In genomic region chr12:49937639-49938300, GRCh38 we compare ENCODE assay signal across 17 cellular contexts. TPM values are rescaled to one million over a fixed set of nuclear protein-coding genes. Genes with fewer than 3 reads are reported as not detected.
DNase-seq lines count a peak whose midpoint lies in the region; ATAC-seq and TF ChIP-seq lines count a peak whose summit lies in the region.
"Had no signal": no experiment of that assay in that cellular context is flagged by ENCODE, and none has a peak within 500 bp of the region (broad histone marks: within the 10 kb centered on the region; RNA-seq: fewer than 3 reads in every experiment).

No MANE protein-coding gene starts in this region.

- peaks cover 0 to 18% (median 12%) of the 10 kb centered on the region in 4 donors for H3K4me1 Mint-ChIP-seq in CD4-positive, CD25-positive, alpha-beta regulatory T cell
- peaks cover 16% of the 10 kb centered on the region for H3K4me1 Mint-ChIP-seq in WTC11

- TF ChIP-seq CTCF in WTC11 (IDR thresholded peaks at IDR 0.05): no peak
- no peak for TF ChIP-seq CTCF in lower lobe of right lung (IDR thresholded peaks at IDR 0.05)

- H3K36me3 ChIP-seq in CD4-positive, CD25-positive, alpha-beta regulatory T cell (ENCODE audit: control insufficient read depth, insufficient read depth, low read length): no peaks in the 10 kb centered on the region
- H3K36me3 ChIP-seq in lower lobe of right lung: no peaks in the 10 kb centered on the region
- H3K36me3 ChIP-seq: adrenal gland had no signal

- H3K27ac ChIP-seq in CD4-positive, CD25-positive, alpha-beta regulatory T cell (ENCODE audit: insufficient read depth, low read length, poor library complexity, severe bottlenecking): no peak overlapping the region
- no peak overlapping the region for H3K27ac ChIP-seq in lower lobe of right lung
- H3K27ac ChIP-seq: adrenal gland had no signal

- intact Hi-C loops in lower lobe of right lung (cut with DNase I): no loop called here

- H3K4me3 Mint-ChIP-seq in CD4-positive, CD25-positive, alpha-beta regulatory T cell: no peak overlapping the region
- no peak overlapping the region for H3K4me3 Mint-ChIP-seq in WTC11
- H3K4me3 Mint-ChIP-seq: T-helper 17 cell had no signal

- peaks cover 13% of the 10 kb centered on the region for H3K4me1 ChIP-seq in CD4-positive, CD25-positive, alpha-beta regulatory T cell (ENCODE audit: control insufficient read depth, insufficient read depth, low read length, poor library complexity, severe bottlenecking)
- H3K4me1 ChIP-seq in lower lobe of right lung: no peaks in the 10 kb centered on the region
- H3K4me1 ChIP-seq: adrenal gland had no signal

- H3K27ac Mint-ChIP-seq in CD4-positive, CD25-positive, alpha-beta regulatory T cell: peak overlapping the region in 2 of 3 donors; percentile 39 to 43
- H3K27ac Mint-ChIP-seq in WTC11: peak overlapping the region; percentile 66; the same call in 1 of the 2 replicates
- peak overlapping the region in 1 of 2 donors; percentile 81 for H3K27ac Mint-ChIP-seq in activated naive CD4-positive, alpha-beta T cell treated with anti-CD3 and anti-CD28 coated beads, Interleukin-2, amount 50 U/mL, for 72 hours

- peaks cover 4% of the 10 kb centered on the region for H3K36me3 Mint-ChIP-seq in CD4-positive, CD25-positive, alpha-beta regulatory T cell
- H3K36me3 Mint-ChIP-seq in WTC11: no peaks in the 10 kb centered on the region
- H3K36me3 Mint-ChIP-seq in activated naive CD4-positive, alpha-beta T cell treated with anti-CD3 and anti-CD28 coated beads, Interleukin-2, amount 50 U/mL, for 72 hours: no peaks in the 10 kb centered on the region

- H3K9me3 Mint-ChIP-seq in CD4-positive, CD25-positive, alpha-beta regulatory T cell: peaks cover 0 to 2% (median 0%) of the 10 kb centered on the region in 7 donors
- no peaks in the 10 kb centered on the region for H3K9me3 Mint-ChIP-seq in WTC11
- no peaks in the 10 kb centered on the region for H3K9me3 Mint-ChIP-seq in activated naive CD4-positive, alpha-beta T cell treated with anti-CD3 and anti-CD28 coated beads, Interleukin-2, amount 50 U/mL, for 72 hours

- no peaks in the 10 kb centered on the region for H3K27me3 ChIP-seq in CD4-positive, CD25-positive, alpha-beta regulatory T cell (ENCODE audit: control insufficient read depth, insufficient read depth, low read length)
- no peaks in the 10 kb centered on the region for H3K27me3 ChIP-seq in lower lobe of right lung (ENCODE audit: low read depth)
- H3K27me3 ChIP-seq: adrenal gland had no signal

- POLR2A ChIA-PET in WTC11 (lab: Charles Lee): no interaction called here

- no peak overlapping the region for H3K4me3 ChIP-seq in CD4-positive, CD25-positive, alpha-beta regulatory T cell (ENCODE audit: low read depth, low read length)
- H3K4me3 ChIP-seq in lower lobe of right lung: no peak overlapping the region
- H3K4me3 ChIP-seq: adrenal gland, skin epidermis had no signal

- CTCF ChIA-PET in WTC11 (lab: Charles Lee): interaction anchor here (0.6 to 4.6 kb wide), 5 partner anchors 8 to 73 kb away, joined by 3 to 30 read pairs (median 8); no protein-coding TSS in a partner anchor

- no peaks in the 10 kb centered on the region for H3K9me3 ChIP-seq in CD4-positive, CD25-positive, alpha-beta regulatory T cell (ENCODE audit: control insufficient read depth in 2 of 2, low read length in 2 of 2)
- H3K9me3 ChIP-seq in lower lobe of right lung: no peaks in the 10 kb centered on the region
- H3K9me3 ChIP-seq: adrenal gland had no signal

- peaks cover 11% of the 10 kb centered on the region for H3K27me3 Mint-ChIP-seq in CD4-positive, CD25-positive, alpha-beta regulatory T cell
- H3K27me3 Mint-ChIP-seq in WTC11 (ENCODE audit: low read depth): no peaks in the 10 kb centered on the region; the same call in 1 of the 2 replicates

- DNase-seq in CD4-positive, CD25-positive, alpha-beta regulatory T cell: no peak
- DNase-seq in WTC11 (ENCODE audit: low spot score) (no peak), lower lobe of right lung (no peak), nucleus accumbens (lab: John Stamatoyannopoulos, UW) (no peak)
- no peak for DNase-seq in activated naive CD4-positive, alpha-beta T cell treated with anti-CD3 and anti-CD28 coated beads, Interleukin-2, amount 50 U/mL, for 72 hours (ENCODE audit: low spot score in 2 of 2)
- DNase-seq: activated CD8-positive, alpha-beta memory T cell treated with anti-CD3 and anti-CD28 coated beads for 24 hours; adrenal gland; foreskin fibroblast; KBM-7; NCI-H1048; NCI-H2081; NCI-H510A; T-helper 17 cell had no signal

- ATAC-seq in CD4-positive, CD25-positive, alpha-beta regulatory T cell (ENCODE audit: low read depth in 2 of 2): no peak
- no peak for ATAC-seq in WTC11
- ATAC-seq in lower lobe of right lung: peak; percentile 39 to 45
- no peak for ATAC-seq in HG02623 (IDR thresholded peaks at IDR 0.05; ENCODE audit: unreplicated experiment)
- ATAC-seq in activated naive CD4-positive, alpha-beta T cell treated with anti-CD3 and anti-CD28 coated beads, Interleukin-2, amount 50 U/mL, for 72 hours: no peak
- ATAC-seq: left lobe of liver, T-helper 17 cell had no signal

TF ChIP-seq in WTC11, 78 proteins besides CTCF, POLR2A, EP300 and RAD21 (continues in another document):
- TF ChIP-seq ZNF263 (CRISPR knock-in tag; IDR thresholded peaks at IDR 0.05; ENCODE audit: low read depth) (no peak), CDX4 (CRISPR knock-in tag; IDR thresholded peaks at IDR 0.05; ENCODE audit: borderline replicate concordance) (no peak), ZNF281 (CRISPR knock-in tag; IDR thresholded peaks at IDR 0.05) (no peak)

RNA-seq across cellular contexts. Expression of gene AQP2, which starts 12.8 kb away (rescaled TPM):
- total RNA-seq in CD4-positive, CD25-positive, alpha-beta regulatory T cell: not detected
- not detected for polyA plus RNA-seq in CD4-positive, CD25-positive, alpha-beta regulatory T cell
- not detected in 3 replicates for total RNA-seq in WTC11 (2021)
- total RNA-seq in lower lobe of right lung: not detected
- total RNA-seq in activated naive CD4-positive, alpha-beta T cell treated with anti-CD3 and anti-CD28 coated beads, Interleukin-2, amount 50 U/mL, for 72 hours: not detected
- total RNA-seq: left lobe of liver, osteocyte, T-helper 17 cell had no signal

RNA-seq across cellular contexts. Expression of gene AQP5, which starts 23.9 kb away (rescaled TPM):
- not detected for total RNA-seq in CD4-positive, CD25-positive, alpha-beta regulatory T cell
- polyA plus RNA-seq in CD4-positive, CD25-positive, alpha-beta regulatory T cell: not detected
- 2.7 to 2.9 TPM (median 2.8 TPM) in 3 replicates for total RNA-seq in WTC11 (2021)
- total RNA-seq in lower lobe of right lung: 6.4 TPM
- not detected for total RNA-seq in activated naive CD4-positive, alpha-beta T cell treated with anti-CD3 and anti-CD28 coated beads, Interleukin-2, amount 50 U/mL, for 72 hours
- total RNA-seq: left lobe of liver, T-helper 17 cell had no signal

RNA-seq across cellular contexts. Expression of gene FAIM2, which starts 34.1 kb away (rescaled TPM):
- 0.10 TPM for total RNA-seq in CD4-positive, CD25-positive, alpha-beta regulatory T cell
- 1 to 10 TPM in 3 of 4 donors, under 1 TPM in 1; 0.31 to 6.5 (median 3.1) TPM for polyA plus RNA-seq in CD4-positive, CD25-positive, alpha-beta regulatory T cell
- total RNA-seq in WTC11 (2021): 0.18 to 0.30 TPM (median 0.22 TPM) in 3 replicates
- 2.9 TPM for total RNA-seq in lower lobe of right lung
- total RNA-seq in activated naive CD4-positive, alpha-beta T cell treated with anti-CD3 and anti-CD28 coated beads, Interleukin-2, amount 50 U/mL, for 72 hours: under 1 TPM; 0.52 to 0.78 TPM
- total RNA-seq: left lobe of liver had no signal

RNA-seq across cellular contexts. Expression of gene AQP6, which starts 35.0 kb away (rescaled TPM):
- not detected for total RNA-seq in CD4-positive, CD25-positive, alpha-beta regulatory T cell
- not detected for polyA plus RNA-seq in CD4-positive, CD25-positive, alpha-beta regulatory T cell
- total RNA-seq in WTC11 (2021) (0.09 to 0.21 TPM (median 0.18 TPM) in 3 replicates), lower lobe of right lung (0.09 TPM)
- not detected for total RNA-seq in activated naive CD4-positive, alpha-beta T cell treated with anti-CD3 and anti-CD28 coated beads, Interleukin-2, amount 50 U/mL, for 72 hours
- total RNA-seq: osteocyte, T-helper 17 cell had no signal

Comparison
In these comparisons a context has a peak if more than half of its experiments do, and no peak if none do; other contexts are left out.
1. ATAC-seq: peak in lower lobe of right lung (2 of 2); none in CD4-positive, CD25-positive, alpha-beta regulatory T cell (0 of 2), WTC11 (single experiment), HG02623 (single experiment) and activated naive CD4-positive, alpha-beta T cell treated with anti-CD3 and anti-CD28 coated beads, Interleukin-2, amount 50 U/mL, for 72 hours (0 of 2).